ENCODE assay signal across 8 cellular contexts in the genomic region with DNA sequence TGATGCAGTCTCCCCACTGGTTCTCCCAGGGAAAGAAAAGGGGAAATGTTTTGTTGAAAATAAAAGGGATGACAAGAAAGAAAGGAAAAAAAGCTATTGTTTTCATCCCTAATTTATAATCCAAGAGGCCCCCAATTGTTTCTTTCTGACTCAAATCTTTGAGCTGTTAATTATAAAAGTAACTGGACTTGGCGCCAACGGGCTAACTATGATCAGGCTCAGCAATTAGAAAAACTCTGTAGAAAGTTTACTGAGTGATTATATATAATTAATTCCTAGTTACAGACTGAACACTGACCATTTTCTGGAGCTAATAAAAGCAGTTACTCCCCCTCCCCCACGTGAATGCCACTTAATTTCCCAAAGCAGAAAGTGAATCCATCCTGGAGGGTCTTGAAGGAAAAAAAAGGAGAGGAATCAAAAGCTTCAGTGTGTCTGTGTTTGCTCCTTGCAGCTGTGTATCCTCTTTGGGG. TPM values are rescaled to one million over a fixed set of nuclear protein-coding genes. Genes with fewer than 3 reads are reported as not detected.
DNase-seq lines count a peak whose midpoint lies in the region; ATAC-seq and TF ChIP-seq lines count a peak whose summit lies in the region.

No MANE protein-coding gene starts in this region.

- no peaks in the 10 kb centered on the region for H3K36me3 ChIP-seq in kidney epithelial cell (ENCODE audit: control insufficient read depth, insufficient read depth, low read length)

- H3K4me1 Mint-ChIP-seq in activated CD4-positive, alpha-beta T cell treated with anti-CD3 and anti-CD28 coated beads for 36 hours, result peaks cover 34% of the 10 kb centered on the region
- H3K4me1 Mint-ChIP-seq in activated naive CD8-positive, alpha-beta T cell (ENCODE audit: low read depth), result peaks cover 33% of the 10 kb centered on the region

- no peak for ATAC-seq in activated CD4-positive, alpha-beta T cell treated with anti-CD3 and anti-CD28 coated beads for 36 hours
- ATAC-seq in GM19455 (IDR thresholded peaks at IDR 0.05; ENCODE audit: unreplicated experiment), result no peak

- POLR2A ChIA-PET in activated CD4-positive, alpha-beta T cell treated with anti-CD3 and anti-CD28 coated beads for 36 hours (lab: Charles Lee), result no interaction called here

- no peaks in the 10 kb centered on the region for H3K27me3 ChIP-seq in kidney epithelial cell (ENCODE audit: control insufficient read depth, insufficient read depth, low read length)

- H3K4me3 Mint-ChIP-seq in activated CD4-positive, alpha-beta T cell treated with anti-CD3 and anti-CD28 coated beads for 36 hours, result peak overlapping the region; percentile 77
- no peak overlapping the region for H3K4me3 Mint-ChIP-seq in activated naive CD8-positive, alpha-beta T cell

- H3K27ac ChIP-seq in temporal lobe (ENCODE audit: low read depth, low read length), result peak overlapping the region; percentile 100

- H3K36me3 Mint-ChIP-seq in activated CD4-positive, alpha-beta T cell treated with anti-CD3 and anti-CD28 coated beads for 36 hours (ENCODE audit: low read depth), result peaks cover 16% of the 10 kb centered on the region
- H3K36me3 Mint-ChIP-seq in activated naive CD8-positive, alpha-beta T cell, result peaks cover 5% of the 10 kb centered on the region

- intact Hi-C loops in activated CD4-positive, alpha-beta T cell treated with anti-CD3 and anti-CD28 coated beads for 36 hours (cut with DNase I, micrococcal nuclease), result no loop called here

- no peaks in the 10 kb centered on the region for H3K27me3 Mint-ChIP-seq in activated CD4-positive, alpha-beta T cell treated with anti-CD3 and anti-CD28 coated beads for 36 hours
- no peaks in the 10 kb centered on the region for H3K27me3 Mint-ChIP-seq in activated naive CD8-positive, alpha-beta T cell

- no peak overlapping the region for H3K27ac Mint-ChIP-seq in activated CD4-positive, alpha-beta T cell treated with anti-CD3 and anti-CD28 coated beads for 36 hours
- H3K27ac Mint-ChIP-seq in activated naive CD8-positive, alpha-beta T cell, result peak overlapping the region; percentile 100

- CTCF ChIA-PET in activated CD4-positive, alpha-beta T cell treated with anti-CD3 and anti-CD28 coated beads for 36 hours (lab: Charles Lee), result interaction anchor here (0.7 to 6.3 kb wide), 3 partner anchors 30 to 97 kb away, joined by 3 to 64 read pairs (median 59); no protein-coding TSS in a partner anchor

- peak overlapping the region; percentile 36 for H3K4me3 ChIP-seq in kidney epithelial cell (ENCODE audit: low read depth, low read length)

- H3K9me3 Mint-ChIP-seq in activated CD4-positive, alpha-beta T cell treated with anti-CD3 and anti-CD28 coated beads for 36 hours (ENCODE audit: low read depth), result no peaks in the 10 kb centered on the region
- H3K9me3 Mint-ChIP-seq in activated naive CD8-positive, alpha-beta T cell (ENCODE audit: low read depth), result no peaks in the 10 kb centered on the region

- no peak for TF ChIP-seq CTCF in kidney epithelial cell (IDR thresholded peaks at IDR 0.05; ENCODE audit: insufficient read depth, low read length, poor library complexity, severe bottlenecking)

- no peak for DNase-seq in activated CD4-positive, alpha-beta T cell treated with anti-CD3 and anti-CD28 coated beads for 36 hours
- no peak for DNase-seq in activated CD4-positive, alpha-beta T cell treated with anti-CD3 and anti-CD28 coated beads, Interleukin-2, amount 50 U/mL, for 48 hours
- DNase-seq in kidney epithelial cell (ENCODE audit: low read depth) (no peak), NCI-H2107 (lab: John Stamatoyannopoulos, UW) (no peak), NCI-H510A treated with DMSO at 0.1 percent for 48 hours (lab: John Stamatoyannopoulos, UW) (no peak)

RNA-seq across cellular contexts. Expression of gene ZMYND8, which starts 3.2 kb away (rescaled TPM):
- 10 to 100 TPM; 33.7 to 50.3 TPM for total RNA-seq in activated CD4-positive, alpha-beta T cell treated with anti-CD3 and anti-CD28 coated beads for 36 hours
- 19.2 and 20.8 TPM in 2 replicates for total RNA-seq in kidney epithelial cell
- 32.2 TPM for total RNA-seq in temporal lobe
